Comparison of ENCODE assay signal across 16 cellular contexts in genomic region chr1:1960480-1961196, GRCh38. TPM values are rescaled to one million over a fixed set of nuclear protein-coding genes. Genes with fewer than 3 reads are reported as not detected.
DNase-seq lines count a peak whose midpoint lies in the region; ATAC-seq and TF ChIP-seq lines count a peak whose summit lies in the region.
"Had no signal": no experiment of that assay in that cellular context is flagged by ENCODE, and none has a peak within 500 bp of the region (broad histone marks: within the 10 kb centered on the region; RNA-seq: fewer than 3 reads in every experiment).

No MANE protein-coding gene starts in this region.

- TF ChIP-seq RAD21 in HCT116 (IDR thresholded peaks at IDR 0.05; ENCODE audit: low read depth), result no peak

- no peaks in the 10 kb centered on the region for H3K9me3 Mint-ChIP-seq in WTC11
- H3K9me3 Mint-ChIP-seq: HFFc6 had no signal

- ATAC-seq in HCT116 (no peak), WTC11 (peak; percentile 42), HG03460 (IDR thresholded peaks at IDR 0.05; ENCODE audit: unreplicated experiment) (no peak)

- peaks cover 20% of the 10 kb centered on the region for H3K4me1 Mint-ChIP-seq in WTC11

- peak overlapping the region; percentile 29; the same call in 1 of the 2 replicates for H3K9ac ChIP-seq in HCT116 (ENCODE audit: low read length)

- H3K9me2 ChIP-seq in HCT116 (ENCODE audit: insufficient read depth), result no peaks in the 10 kb centered on the region

- H3K4me3 Mint-ChIP-seq in WTC11, result no peak overlapping the region
- H3K4me3 Mint-ChIP-seq: HFFc6 had no signal

- H3K36me3 Mint-ChIP-seq in WTC11, result no peaks in the 10 kb centered on the region

- H4K20me1 ChIP-seq in HCT116 (ENCODE audit: insufficient read depth), result no peaks in the 10 kb centered on the region

- H3K27ac ChIP-seq in HCT116 (ENCODE audit: low read depth, low read length), result peak overlapping the region; percentile 21; the same call in 1 of the 2 replicates
- H3K27ac ChIP-seq: colonic mucosa, spleen had no signal

- DNase-seq in HCT116 (ENCODE audit: low read depth, low spot score), result no peak
- no peak for DNase-seq in WTC11 (ENCODE audit: low spot score)
- peak; percentile 70 for DNase-seq in fibroblast of the aortic adventitia (ENCODE audit: low read depth)
- peak in 7 of 10 donors; percentile 32 to 92 (median 55) for DNase-seq in posterior cingulate gyrus
- DNase-seq in midbrain (lab: John Stamatoyannopoulos, UW), result no peak
- no peak for DNase-seq in amniotic stem cell (lab: John Stamatoyannopoulos, UW)

- no peaks in the 10 kb centered on the region; the same call in 1 of the 2 replicates for H3K27me3 Mint-ChIP-seq in WTC11 (ENCODE audit: low read depth)

- CTCF ChIA-PET in HCT116 (lab: Charles Lee), result interaction anchor here (0.9 to 6.7 kb wide), 7 partner anchors 8 to 179 kb away, joined by 3 to 70 read pairs (median 4); no protein-coding TSS in a partner anchor
- CTCF ChIA-PET in WTC11 (lab: Charles Lee), result interaction anchor here (0.7 to 11.8 kb wide), 35 partner anchors 8 to 214 kb away, joined by 3 to 312 read pairs (median 5); partner anchors contain the start of genes CFAP74, GABRD and PRKCZ

- RAD21 ChIA-PET in HCT116 (lab: Charles Lee; ENCODE audit: low non-redundant PET in 1 of 2, low total read pairs in 2 of 2, uncharacterized antibody in 2 of 2, unreplicated experiment in 2 of 2), result interaction anchor here (1.0 to 1.6 kb wide), 3 partner anchors 84 to 86 kb away, joined by 3 to 11 read pairs (median 8); no protein-coding TSS in a partner anchor

- TF ChIP-seq POLR2A in HCT116 (IDR thresholded peaks at IDR 0.05; ENCODE audit: borderline replicate concordance, extremely low read depth, insufficient read depth, insufficient read length), result no peak

- H3K27ac Mint-ChIP-seq in WTC11, result peak overlapping the region; percentile 58; the same call in 1 of the 2 replicates
- H3K27ac Mint-ChIP-seq: HFFc6 had no signal

- no peaks in the 10 kb centered on the region for H3K9me3 ChIP-seq in HCT116 (ENCODE audit: control insufficient read depth in 1 of 2, insufficient read depth in 1 of 2, low read depth in 1 of 2, low read length in 2 of 2)
- H3K9me3 ChIP-seq: BE2C, colonic mucosa, spleen had no signal

- H3K4me2 ChIP-seq in HCT116 (ENCODE audit: low read length), result peak overlapping the region; percentile 91

- TF ChIP-seq CTCF in HCT116 (IDR thresholded peaks at IDR 0.05 in 2 of 3, conservative IDR thresholded peaks at IDR 0.05 in 1 of 3; ENCODE audit: borderline replicate concordance in 1 of 3, insufficient read depth in 1 of 3, low read depth in 2 of 3, low read length in 2 of 3) (no peak), WTC11 (IDR thresholded peaks at IDR 0.05) (no peak), fibroblast of the aortic adventitia (IDR thresholded peaks at IDR 0.05; ENCODE audit: insufficient read depth, low read length) (peak; percentile 3)

- BruUV-seq in HCT116 (replicated peaks; lab: Mats Ljungman, UMichigan), result no TSS peak

- intact Hi-C loops in HCT116 (cut with micrococcal nuclease), result loop anchor here (1.0 kb wide), 2 partner anchors 86 to 214 kb away; no protein-coding TSS in a partner anchor
- intact Hi-C loops in posterior cingulate gyrus (cut with DNase I), result loop anchor here (2.0 kb wide), 1 partner anchor 84 kb away; no protein-coding TSS in a partner anchor

- H3K4me3 ChIP-seq in HCT116 (replicated peaks in 1 of 2; ENCODE audit: low read depth in 1 of 2, low read length in 2 of 2), result peak overlapping the region in 1 of 2 experiments; percentile 54; a peak in 2 of 4 replicates
- no peak overlapping the region for H3K4me3 ChIP-seq in fibroblast of the aortic adventitia (ENCODE audit: low read depth, low read length)
- H3K4me3 ChIP-seq: colonic mucosa, GM12878, spleen had no signal

- no peaks in the 10 kb centered on the region for H3K79me2 ChIP-seq in HCT116 (ENCODE audit: insufficient read depth, low read length)

- no peaks in the 10 kb centered on the region for H3K27me3 ChIP-seq in HCT116 (ENCODE audit: insufficient read depth, low read length)

- peaks cover 5 to 22% of the 10 kb centered on the region in 2 experiments; a peak in 3 of 4 replicates for H3K4me1 ChIP-seq in HCT116 (ENCODE audit: control insufficient read depth in 1 of 2, insufficient read depth in 2 of 2, low read length in 2 of 2)
- H3K4me1 ChIP-seq: BE2C, colonic mucosa had no signal

- POLR2A ChIA-PET in HCT116 (lab: Charles Lee) (interaction anchor here (1.0 kb wide), 1 partner anchor 86 kb away, joined by 4 read pairs; no protein-coding TSS in a partner anchor), WTC11 (lab: Charles Lee) (interaction anchor here (1.1 kb wide), 1 partner anchor 84 kb away, joined by 11 read pairs; no protein-coding TSS in a partner anchor)

- H3K36me3 ChIP-seq in HCT116 (ENCODE audit: control insufficient read depth in 1 of 2, insufficient read depth in 2 of 2, low read length in 2 of 2), result no peaks in the 10 kb centered on the region
- H3K36me3 ChIP-seq: BE2C, colonic mucosa, spleen had no signal

- H2AFZ ChIP-seq in HCT116 (ENCODE audit: low read depth, low read length, poor library complexity, severe bottlenecking), result peak overlapping the region; percentile 84

TF ChIP-seq in HCT116, 20 proteins besides CTCF, POLR2A, EP300 and RAD21 (continues in another document):
- TF ChIP-seq SP1 (IDR thresholded peaks at IDR 0.05; ENCODE audit: low read depth) (no peak), REST (IDR thresholded peaks at IDR 0.05; ENCODE audit: low read depth) (no peak), FOSL1 (IDR thresholded peaks at IDR 0.05; ENCODE audit: low read depth) (no peak)

TF ChIP-seq in WTC11, 78 proteins besides CTCF, POLR2A, EP300 and RAD21 (continues in another document):
- TF ChIP-seq ZNF423 (CRISPR knock-in tag; IDR thresholded peaks at IDR 0.05), result no peak
- no peak for TF ChIP-seq MLX (CRISPR knock-in tag; IDR thresholded peaks at IDR 0.05)
- no peak for TF ChIP-seq ZNF425 (CRISPR knock-in tag; conservative IDR thresholded peaks at IDR 0.05)
- no peak for TF ChIP-seq GTF2I (CRISPR knock-in tag; conservative IDR thresholded peaks at IDR 0.05)
- TF ChIP-seq FOXP4 (CRISPR knock-in tag; IDR thresholded peaks at IDR 0.05), result no peak
- TF ChIP-seq ZNF416 (CRISPR knock-in tag; IDR thresholded peaks at IDR 0.05), result no peak
- TF ChIP-seq FOXP1 (CRISPR knock-in tag; IDR thresholded peaks at IDR 0.05; ENCODE audit: borderline replicate concordance), result no peak
- no peak for TF ChIP-seq SMAD4 (CRISPR knock-in tag; IDR thresholded peaks at IDR 0.05)

RNA-seq across cellular contexts. Expression of gene TMEM52, which starts 41.6 kb away (rescaled TPM):
- total RNA-seq in HCT116 (2021; ENCODE audit: unreplicated experiment) (27.5 TPM), WTC11 (2021) (15.0 to 21.9 TPM (median 20.0 TPM) in 3 replicates), fibroblast of the aortic adventitia (ENCODE audit: low replicate concordance) (0.72 TPM in 1 of 2 replicates, not detected in the other)
- 27.5 and 29.4 TPM in 2 replicates for polyA plus RNA-seq in HCT116 (2012)
- total RNA-seq: posterior vena cava had no signal

RNA-seq across cellular contexts. Expression of gene CFAP74, which starts 42.9 kb away (rescaled TPM):
- total RNA-seq in HCT116 (2021; ENCODE audit: unreplicated experiment) (4.9 TPM), WTC11 (2021) (0.34 to 0.39 TPM (median 0.35 TPM) in 3 replicates), fibroblast of the aortic adventitia (ENCODE audit: low replicate concordance) (not detected in 2 replicates)
- polyA plus RNA-seq in HCT116 (2012), result 2.9 and 3.3 TPM in 2 replicates
- total RNA-seq: GM12878, HFFc6, LHCN-M2, myocyte, posterior vena cava had no signal

RNA-seq across cellular contexts. Expression of gene CALML6, which starts 45.6 kb away (rescaled TPM):
- total RNA-seq in HCT116 (2021; ENCODE audit: unreplicated experiment) (2.3 TPM), WTC11 (2021) (0.87 to 2.1 TPM (median 1.9 TPM) in 3 replicates), fibroblast of the aortic adventitia (ENCODE audit: low replicate concordance) (0.36 and 0.49 TPM in 2 replicates)
- 0.62 and 1.7 TPM in 2 replicates for polyA plus RNA-seq in HCT116 (2012)

RNA-seq across cellular contexts. Expression of gene GABRD, which starts 58.5 kb away (rescaled TPM):
- total RNA-seq in HCT116 (2021; ENCODE audit: unreplicated experiment) (15.6 TPM), WTC11 (2021) (1.7 to 2.0 TPM (median 1.8 TPM) in 3 replicates), fibroblast of the aortic adventitia (ENCODE audit: low replicate concordance) (not detected in 2 replicates)
- 21.8 and 30.5 TPM in 2 replicates for polyA plus RNA-seq in HCT116 (2012)
- total RNA-seq: GM12878, HFFc6, LHCN-M2, liver, myocyte had no signal
- polyA plus RNA-seq: GM12878 had no signal

Comparison
In these comparisons a context has a peak if more than half of its experiments do, and no peak if none do; other contexts are left out.
1. DNase-seq: peak in fibroblast of the aortic adventitia (single experiment) and posterior cingulate gyrus (7 of 10); none in HCT116 (single experiment), WTC11 (single experiment), midbrain (single experiment) and amniotic stem cell (single experiment).